Comparison of ENCODE assay signal across 33 cellular contexts in genomic region chr6:104173680-104174079, GRCh38.
"Had no signal": no experiment of that assay in that cellular context is flagged by ENCODE, and none has a peak within 500 bp of the region (broad histone marks: within the 10 kb centered on the region; RNA-seq: fewer than 3 reads in every experiment).

No MANE protein-coding gene starts in this region.

- H3K4me1 Mint-ChIP-seq: activated B cell treated with CpG ODN at 0.5 μM for 24 hours; activated naive CD8-positive, alpha-beta T cell treated with anti-CD3 and anti-CD28 coated beads, Interleukin-2, amount 10 ng/mL, durations not matched to agents 7 days and 5 days; activated T-helper 17 cell treated with anti-CD3 and anti-CD28 coated beads, Interleukin-2, amount 50 U/mL, for 72 hours; T-helper 17 cell had no signal

- H3K27me3 ChIP-seq: ascending aorta, breast epithelium, cardiac muscle cell, colonic mucosa, esophagus squamous epithelium, gastroesophageal sphincter, heart right ventricle had no signal

- H3K4me3 Mint-ChIP-seq: activated B cell treated with CpG ODN at 0.5 μM for 24 hours; activated CD8-positive, alpha-beta T cell treated with anti-CD3 and anti-CD28 coated beads for 36 hours; activated naive CD8-positive, alpha-beta T cell treated with anti-CD3 and anti-CD28 coated beads, Interleukin-2, amount 10 ng/mL, durations not matched to agents 7 days and 5 days; activated T-cell treated with anti-CD3 and anti-CD28 coated beads, Interleukin-2, amount 50 U/mL, for 4 hours; activated T-helper 17 cell treated with anti-CD3 and anti-CD28 coated beads, Interleukin-2, amount 50 U/mL, for 72 hours; brain; T-helper 17 cell; T-helper 2 cell treated with Interferon-gamma antibody and Interleukin-4, amounts not matched to agents 5 μg/mL and 100 μg/mL, for 36 hours had no signal

- DNase-seq: activated B cell treated with CpG ODN at 0.5 μM for 24 hours; activated CD4-positive, alpha-beta T cell treated with anti-CD3 and anti-CD28 coated beads for 48 hours; activated CD4-positive, alpha-beta T cell treated with anti-CD3 and anti-CD28 coated beads, Interleukin-2, amount 50 U/mL, for 1 hour; activated CD4-positive, alpha-beta T cell treated with anti-CD3 and anti-CD28 coated beads, Interleukin-2, amount 50 U/mL, for 48 hours; activated CD8-positive, alpha-beta memory T cell treated with anti-CD3 and anti-CD28 coated beads for 24 hours; activated CD8-positive, alpha-beta T cell treated with anti-CD3 and anti-CD28 coated beads for 36 hours; activated effector memory CD4-positive, alpha-beta T cell treated with Interleukin-2 at 50 U/mL for 16 hours; activated gamma-delta T cell treated with Interleukin-2 at 50 U/mL for 16 hours; activated naive CD4-positive, alpha-beta T cell treated with anti-CD3 and anti-CD28 coated beads, Interleukin-2, amount 50 U/mL, for 16 hours; activated naive CD4-positive, alpha-beta T cell treated with Interleukin-2 at 50 U/mL for 16 hours; activated naive CD8-positive, alpha-beta T cell treated with anti-CD3 and anti-CD28 coated beads, Interleukin-2, amount 10 ng/mL, durations not matched to agents 7 days and 5 days; activated T-cell treated with anti-CD3 and anti-CD28 coated beads, Interleukin-2, amount 50 U/mL, for 4 hours; central memory CD4-positive, alpha-beta T cell; cerebellar nuclear complex; colonic mucosa; effector CD8-positive, alpha-beta T cell; esophagus squamous epithelium; foreskin melanocyte; heart right ventricle; T-helper 17 cell; T1000; WERI-Rb-1 had no signal

- H3K4me3 ChIP-seq: ascending aorta, breast epithelium, cardiac muscle cell, colonic mucosa, esophagus squamous epithelium, gastroesophageal sphincter, heart right ventricle had no signal

- H3K9me3 ChIP-seq: ascending aorta, breast epithelium, colonic mucosa, esophagus squamous epithelium, gastroesophageal sphincter, heart right ventricle had no signal

- H3K27ac ChIP-seq: ascending aorta, breast epithelium, cardiac muscle cell, colonic mucosa, epithelial cell of prostate, esophagus squamous epithelium, gastroesophageal sphincter, heart right ventricle, WERI-Rb-1 had no signal

- H3K36me3 ChIP-seq: ascending aorta, breast epithelium, cardiac muscle cell, colonic mucosa, esophagus squamous epithelium, gastroesophageal sphincter, heart right ventricle, WERI-Rb-1 had no signal

- H3K27me3 Mint-ChIP-seq: activated B cell treated with CpG ODN at 0.5 μM for 24 hours; activated CD8-positive, alpha-beta T cell treated with anti-CD3 and anti-CD28 coated beads for 36 hours; activated naive CD8-positive, alpha-beta T cell treated with anti-CD3 and anti-CD28 coated beads, Interleukin-2, amount 10 ng/mL, durations not matched to agents 7 days and 5 days; activated T-helper 17 cell treated with anti-CD3 and anti-CD28 coated beads, Interleukin-2, amount 50 U/mL, for 72 hours; brain; T-helper 17 cell had no signal

- H3K9me3 Mint-ChIP-seq: activated B cell treated with CpG ODN at 0.5 μM for 24 hours; activated CD8-positive, alpha-beta T cell treated with anti-CD3 and anti-CD28 coated beads for 36 hours; activated naive CD8-positive, alpha-beta T cell treated with anti-CD3 and anti-CD28 coated beads, Interleukin-2, amount 10 ng/mL, durations not matched to agents 7 days and 5 days; activated T-cell treated with anti-CD3 and anti-CD28 coated beads, Interleukin-2, amount 50 U/mL, for 4 hours; activated T-helper 17 cell treated with anti-CD3 and anti-CD28 coated beads, Interleukin-2, amount 50 U/mL, for 72 hours; T-helper 2 cell treated with Interferon-gamma antibody and Interleukin-4, amounts not matched to agents 5 μg/mL and 100 μg/mL, for 36 hours had no signal

- H3K36me3 Mint-ChIP-seq: activated naive CD8-positive, alpha-beta T cell treated with anti-CD3 and anti-CD28 coated beads, Interleukin-2, amount 10 ng/mL, durations not matched to agents 7 days and 5 days; brain had no signal

- H3K4me1 ChIP-seq: ascending aorta, breast epithelium, colonic mucosa, esophagus squamous epithelium, gastroesophageal sphincter, heart right ventricle had no signal

- FAIRE-seq: endometrium, endothelial cell of umbilical vein had no signal

- H3K27ac Mint-ChIP-seq: activated B cell treated with CpG ODN at 0.5 μM for 24 hours; activated CD8-positive, alpha-beta T cell treated with anti-CD3 and anti-CD28 coated beads for 36 hours; activated naive CD8-positive, alpha-beta T cell treated with anti-CD3 and anti-CD28 coated beads, Interleukin-2, amount 10 ng/mL, durations not matched to agents 7 days and 5 days; activated T-helper 17 cell treated with anti-CD3 and anti-CD28 coated beads, Interleukin-2, amount 50 U/mL, for 72 hours; brain; T-helper 17 cell; T-helper 2 cell treated with Interferon-gamma antibody and Interleukin-4, amounts not matched to agents 5 μg/mL and 100 μg/mL, for 36 hours had no signal

- ATAC-seq: activated CD4-positive, CD25-positive, alpha-beta regulatory T cell treated with anti-CD3 and anti-CD28 coated beads, Interleukin-2, amount 50 U/mL, for 24 hours; activated CD8-positive, alpha-beta T cell treated with anti-CD3 and anti-CD28 coated beads for 36 hours; activated T-cell treated with anti-CD3 and anti-CD28 coated beads, Interleukin-2, amount 50 U/mL, for 4 hours; activated T-helper 17 cell treated with anti-CD3 and anti-CD28 coated beads, Interleukin-2, amount 50 U/mL, for 72 hours; gastroesophageal sphincter; heart right ventricle; T-helper 17 cell had no signal
